Comparison of ENCODE assay signal across 1 cellular context in the genomic region with DNA sequence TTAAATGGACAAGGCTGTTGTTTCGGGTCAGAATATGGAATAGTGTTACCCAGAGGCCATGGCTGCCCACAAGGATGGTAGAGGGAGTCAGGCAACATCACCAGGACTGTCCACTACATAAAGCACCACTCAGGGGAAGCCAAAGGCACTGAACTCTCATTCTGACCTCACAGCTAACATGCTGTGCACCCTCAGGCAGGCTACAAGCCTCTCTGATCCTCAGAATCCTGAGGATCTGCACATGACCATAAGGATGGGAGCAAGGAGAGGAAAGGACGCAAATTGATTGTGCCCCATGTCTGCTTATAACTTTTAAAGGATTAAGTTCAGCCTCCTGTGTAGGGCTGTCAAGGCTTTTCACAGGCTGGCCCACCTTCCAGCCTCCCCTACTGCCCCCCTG.
TF ChIP-seq lines count a peak whose summit lies in the region.

No MANE protein-coding gene starts in this region.

TF ChIP-seq in H1, 55 proteins besides CTCF, POLR2A, EP300 and RAD21:
- TF ChIP-seq NANOG (IDR thresholded peaks at IDR 0.05; ENCODE audit: insufficient read depth, low read depth, low read length, poor library complexity, severe bottlenecking), result no peak
